19 cellular contexts compared by ENCODE assay signal in the genomic region with DNA sequence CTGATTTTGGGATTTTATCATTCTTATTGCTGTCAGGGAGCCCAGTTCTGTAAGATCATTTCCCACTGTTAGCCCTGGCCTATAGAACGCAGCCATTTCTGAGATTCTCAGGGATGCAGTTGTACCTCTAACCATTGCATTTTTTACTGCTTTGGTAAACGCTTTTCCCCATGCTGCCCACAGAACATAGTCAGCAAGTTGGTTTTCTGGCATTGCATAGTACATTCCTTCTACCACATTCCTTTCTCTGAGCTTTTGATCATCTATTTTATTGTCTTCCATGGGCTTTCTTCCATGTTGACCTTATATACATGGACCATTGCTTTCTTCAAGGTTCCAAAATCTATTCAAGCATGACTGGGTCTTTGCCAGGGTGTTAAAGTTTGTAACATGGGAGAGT.
"Had no signal": no experiment of that assay in that cellular context is flagged by ENCODE, and none has a peak within 500 bp of the region (broad histone marks: within the 10 kb centered on the region; RNA-seq: fewer than 3 reads in every experiment).

No MANE protein-coding gene starts in this region.

- H3K9me3 ChIP-seq: esophagus squamous epithelium, heart left ventricle, neutrophil, spleen, suprapubic skin, upper lobe of right lung had no signal

- H3K27ac ChIP-seq: esophagus squamous epithelium, heart left ventricle, neutrophil, spleen, suprapubic skin, upper lobe of right lung had no signal

- H3K36me3 ChIP-seq: esophagus squamous epithelium, heart left ventricle, neutrophil, spleen, suprapubic skin, upper lobe of right lung had no signal

- DNase-seq: activated CD4-positive, alpha-beta T cell treated with anti-CD3 and anti-CD28 coated beads, Interleukin-2, amount 50 U/mL, for 4 hours; activated CD4-positive, CD25-positive, alpha-beta regulatory T cell; activated T-cell treated with anti-CD3 and anti-CD28 coated beads, Interleukin-2, amount 50 U/mL, for 1 hour; amygdala; esophagus squamous epithelium; foreskin melanocyte; heart left ventricle; islet precursor cell; midbrain; naive B cell; right cardiac atrium; spleen; stimulated activated CD4-positive, alpha-beta T cell treated with anti-CD3 and anti-CD28 coated beads, Interleukin-1b, Interleukin-23, amount 100 ng/mL, for 48 hours; stimulated activated naive CD8-positive, alpha-beta T cell treated with anti-CD3 and anti-CD28 coated beads, Interleukin-15, Interleukin-2, amounts not matched to agents 100 U/mL and 50 U/mL, for 24 hours; upper lobe of right lung had no signal

- H3K4me3 Mint-ChIP-seq: activated naive CD4-positive, alpha-beta T cell treated with anti-CD3 and anti-CD28 coated beads, Interleukin-2, amount 50 U/mL, for 24 hours; naive B cell had no signal

- FAIRE-seq: colon had no signal

- H3K36me3 Mint-ChIP-seq: activated naive CD4-positive, alpha-beta T cell treated with anti-CD3 and anti-CD28 coated beads, Interleukin-2, amount 50 U/mL, for 24 hours; naive B cell had no signal

- H3K4me1 Mint-ChIP-seq: activated naive CD4-positive, alpha-beta T cell treated with anti-CD3 and anti-CD28 coated beads, Interleukin-2, amount 50 U/mL, for 24 hours; naive B cell had no signal

- H3K4me3 ChIP-seq: esophagus squamous epithelium, heart left ventricle, spleen, suprapubic skin, upper lobe of right lung had no signal

- H3K27me3 Mint-ChIP-seq: activated naive CD4-positive, alpha-beta T cell treated with anti-CD3 and anti-CD28 coated beads, Interleukin-2, amount 50 U/mL, for 24 hours; naive B cell had no signal

- H3K4me1 ChIP-seq: spleen, suprapubic skin, upper lobe of right lung had no signal

- H3K27me3 ChIP-seq: esophagus squamous epithelium, heart left ventricle, neutrophil, spleen, suprapubic skin, upper lobe of right lung had no signal

- ATAC-seq: heart left ventricle; right cardiac atrium; stimulated activated naive CD8-positive, alpha-beta T cell treated with anti-CD3 and anti-CD28 coated beads, Interleukin-15, Interleukin-2, amounts not matched to agents 100 U/mL and 50 U/mL, for 24 hours; upper lobe of right lung had no signal

- H3K27ac Mint-ChIP-seq: activated naive CD4-positive, alpha-beta T cell treated with anti-CD3 and anti-CD28 coated beads, Interleukin-2, amount 50 U/mL, for 24 hours; naive B cell had no signal
